8 cellular contexts compared by ENCODE assay signal in genomic region chr2:113551637-113552317, GRCh38. TPM values are rescaled to one million over a fixed set of nuclear protein-coding genes. Genes with fewer than 3 reads are reported as not detected.
DNase-seq lines count a peak whose midpoint lies in the region; ATAC-seq and TF ChIP-seq lines count a peak whose summit lies in the region.
"Not testable (repeated sequence)": the region's sequence is repeated elsewhere in the genome, so short reads cannot be mapped to it uniquely, and the experiment has no call there.

No MANE protein-coding gene starts in this region.

- H3K27ac ChIP-seq in CD8-positive, alpha-beta memory T cell (ENCODE audit: low read depth, low read length) = not testable (repeated sequence)

- POLR2A ChIA-PET in CD8-positive, alpha-beta memory T cell (lab: Charles Lee); activated CD4-positive, alpha-beta T cell treated with anti-CD3 and anti-CD28 coated beads, Interleukin-2, amount 10 ng/mL, durations not matched to agents 7 days and 5 days (lab: Charles Lee): not testable (repeated sequence)

- H2AFZ ChIP-seq in Loucy (ENCODE audit: low read length) = peak overlapping the region; percentile 81

- peak overlapping the region; percentile 65 for H3K4me2 ChIP-seq in Loucy (ENCODE audit: low read depth, low read length, poor library complexity, severe bottlenecking)

- not testable (repeated sequence) for H4K20me1 ChIP-seq in Loucy (ENCODE audit: insufficient read depth, low read length, poor library complexity, severe bottlenecking)

- H3K9me2 ChIP-seq in Loucy (replicated peaks; ENCODE audit: low read depth, low read length) = not testable (repeated sequence)

- H3K4me1 Mint-ChIP-seq in CD8-positive, alpha-beta memory T cell = peaks cover 5 to 12% (median 10%) of the 10 kb centered on the region in 3 donors
- H3K4me1 Mint-ChIP-seq in activated CD4-positive, alpha-beta T cell treated with anti-CD3 and anti-CD28 coated beads, Interleukin-2, amount 10 ng/mL, durations not matched to agents 7 days and 5 days = not testable (repeated sequence)

- H3K9ac ChIP-seq in Loucy (ENCODE audit: low read depth, low read length, poor library complexity, severe bottlenecking) = peak overlapping the region; percentile 62

- not testable (repeated sequence) for H3K9me3 Mint-ChIP-seq in CD8-positive, alpha-beta memory T cell; activated CD4-positive, alpha-beta T cell treated with anti-CD3 and anti-CD28 coated beads, Interleukin-2, amount 10 ng/mL, durations not matched to agents 7 days and 5 days

- CTCF ChIA-PET in CD8-positive, alpha-beta memory T cell (lab: Charles Lee); activated CD4-positive, alpha-beta T cell treated with anti-CD3 and anti-CD28 coated beads, Interleukin-2, amount 10 ng/mL, durations not matched to agents 7 days and 5 days (lab: Charles Lee): not testable (repeated sequence)

- H3K27ac Mint-ChIP-seq in CD8-positive, alpha-beta memory T cell = peak overlapping the region; percentile 8 to 88 (median 54)
- peak overlapping the region; percentile 89 for H3K27ac Mint-ChIP-seq in activated CD4-positive, alpha-beta T cell treated with anti-CD3 and anti-CD28 coated beads, Interleukin-2, amount 10 ng/mL, durations not matched to agents 7 days and 5 days

- peak; percentile 39 to 87 (median 71) for DNase-seq in CD8-positive, alpha-beta memory T cell
- DNase-seq in activated CD4-positive, alpha-beta T cell treated with anti-CD3 and anti-CD28 coated beads, Interleukin-2, amount 10 ng/mL, durations not matched to agents 7 days and 5 days = peak; percentile 67
- DNase-seq in activated naive CD4-positive, alpha-beta T cell treated with anti-CD3 and anti-CD28 coated beads, Interleukin-2, amount 50 U/mL, for 16 hours = peak; percentile 52
- DNase-seq in left kidney (ENCODE audit: low read depth, low spot score) = peak; percentile 3
- peak; percentile 19 for DNase-seq in stimulated activated CD8-positive, alpha-beta memory T cell treated with anti-CD3 and anti-CD28 coated beads, Interleukin-12 subunit alpha, Interleukin-12 subunit beta, amount 100 ng/mL, for 1 hour (ENCODE audit: low read depth)

- H3F3A ChIP-seq in Loucy (ENCODE audit: low read depth) = not testable (repeated sequence)

- not testable (repeated sequence) for TF ChIP-seq CTCF in Loucy (conservative IDR thresholded peaks at IDR 0.05; ENCODE audit: low read length)

- not testable (repeated sequence) for H3K36me3 Mint-ChIP-seq in CD8-positive, alpha-beta memory T cell; activated CD4-positive, alpha-beta T cell treated with anti-CD3 and anti-CD28 coated beads, Interleukin-2, amount 10 ng/mL, durations not matched to agents 7 days and 5 days (ENCODE audit: low read depth)

- ATAC-seq in GM21367 (IDR thresholded peaks at IDR 0.05; ENCODE audit: unreplicated experiment) (peak; percentile 64), HG02970 (IDR thresholded peaks at IDR 0.05; ENCODE audit: low FRiP score, unreplicated experiment) (peak; percentile 62)

- H3K4me3 ChIP-seq in CD8-positive, alpha-beta memory T cell (ENCODE audit: low read length) = not testable (repeated sequence)
- H3K4me3 ChIP-seq in Loucy (ENCODE audit: low read length, poor library complexity, severe bottlenecking) = peak overlapping the region; percentile 64

- not testable (repeated sequence) for H3K36me3 ChIP-seq in CD8-positive, alpha-beta memory T cell (ENCODE audit: insufficient read depth, low read length); Loucy (ENCODE audit: insufficient read depth, low read length)

- H3K4me1 ChIP-seq in CD8-positive, alpha-beta memory T cell (ENCODE audit: insufficient read depth, low read length); Loucy (ENCODE audit: insufficient read depth, low read length, poor library complexity, severe bottlenecking): not testable (repeated sequence)

- H3K79me2 ChIP-seq in Loucy (ENCODE audit: insufficient read depth, low read length) = not testable (repeated sequence)

- H3K9me3 ChIP-seq in CD8-positive, alpha-beta memory T cell (ENCODE audit: low read length); Loucy (ENCODE audit: insufficient read depth, low read depth, low read length): not testable (repeated sequence)

- not testable (repeated sequence) for H3K27me3 Mint-ChIP-seq in CD8-positive, alpha-beta memory T cell; activated CD4-positive, alpha-beta T cell treated with anti-CD3 and anti-CD28 coated beads, Interleukin-2, amount 10 ng/mL, durations not matched to agents 7 days and 5 days

- not testable (repeated sequence) for H3K27me3 ChIP-seq in CD8-positive, alpha-beta memory T cell (ENCODE audit: insufficient read depth, low read length, poor library complexity, severe bottlenecking); Loucy (ENCODE audit: insufficient read depth, low read length, poor library complexity, severe bottlenecking)

- peak overlapping the region; percentile 3 to 73 (median 66) for H3K4me3 Mint-ChIP-seq in CD8-positive, alpha-beta memory T cell
- peak overlapping the region; percentile 57 for H3K4me3 Mint-ChIP-seq in activated CD4-positive, alpha-beta T cell treated with anti-CD3 and anti-CD28 coated beads, Interleukin-2, amount 10 ng/mL, durations not matched to agents 7 days and 5 days

RNA-seq across cellular contexts. Expression of gene FOXD4L1, which starts 53.3 kb away (rescaled TPM):
- total RNA-seq in CD8-positive, alpha-beta memory T cell = under 1 TPM; 0.15 to 0.18 TPM
- polyA plus RNA-seq in CD8-positive, alpha-beta memory T cell = not detected
- total RNA-seq in activated CD4-positive, alpha-beta T cell treated with anti-CD3 and anti-CD28 coated beads, Interleukin-2, amount 10 ng/mL, durations not matched to agents 7 days and 5 days = under 1 TPM; 0.15 to 0.25 TPM

Comparison
In these comparisons a context has a peak if more than half of its experiments do, and no peak if none do; other contexts are left out.
1. DNase-seq: peak in every context shown above with its lines; median percentile 71 in CD8-positive, alpha-beta memory T cell; 67 in activated CD4-positive, alpha-beta T cell treated with anti-CD3 and anti-CD28 coated beads, Interleukin-2, amount 10 ng/mL, durations not matched to agents 7 days and 5 days; 52 in activated naive CD4-positive, alpha-beta T cell treated with anti-CD3 and anti-CD28 coated beads, Interleukin-2, amount 50 U/mL, for 16 hours; 19 in stimulated activated CD8-positive, alpha-beta memory T cell treated with anti-CD3 and anti-CD28 coated beads, Interleukin-12 subunit alpha, Interleukin-12 subunit beta, amount 100 ng/mL, for 1 hour; 3 in left kidney.